Comparison of ENCODE assay signal across 8 cellular contexts in genomic region chr5:133967715-133968056, GRCh38. TPM values are rescaled to one million over a fixed set of nuclear protein-coding genes. Genes with fewer than 3 reads are reported as not detected.
DNase-seq lines count a peak whose midpoint lies in the region; ATAC-seq, FAIRE-seq and TF ChIP-seq lines count a peak whose summit lies in the region.

No MANE protein-coding gene starts in this region.

- no peak for FAIRE-seq in pancreas (lab: Jason Lieb, UNC)

- peaks cover 0 to 20% of the 10 kb centered on the region in 2 donors for H3K36me3 ChIP-seq in gastroesophageal sphincter
- H3K36me3 ChIP-seq in pancreas = peaks cover 0 to 6% (median 0%) of the 10 kb centered on the region in 3 donors

- no peaks in the 10 kb centered on the region for H3K9me3 Mint-ChIP-seq in activated B cell treated with CpG ODN at 0.5 μM for 24 hours

- ATAC-seq in activated B cell treated with CpG ODN at 0.5 μM for 24 hours (ENCODE audit: low read depth) (no peak), gastroesophageal sphincter (no peak), pancreas (peak; percentile 19 to 61 (median 34)), GM19395 (IDR thresholded peaks at IDR 0.05; ENCODE audit: unreplicated experiment) (no peak)

- POLR2A ChIA-PET in activated B cell treated with CpG ODN at 0.5 μM for 24 hours (lab: Charles Lee) = interaction anchor here (1.0 to 4.0 kb wide), 2 partner anchors 10 to 209 kb away, joined by 3 to 22 read pairs; partner anchors contain the start of gene SKP1

- TF ChIP-seq CTCF in activated B cell treated with CpG ODN at 0.5 μM for 24 hours (IDR thresholded peaks at IDR 0.05) = no peak
- TF ChIP-seq CTCF in gastroesophageal sphincter (IDR thresholded peaks at IDR 0.05) = no peak
- TF ChIP-seq CTCF in pancreas (IDR thresholded peaks at IDR 0.05) = no peak

- WGBS in gastroesophageal sphincter (ENCODE audit: low coverage in 1 of 2), 2 donors = 0 to 4% methylated on average over 6 of the region's 6 CpGs
- 0% methylated on average over 6 of the region's 6 CpGs for WGBS in pancreas, 2 donors

- H3K27ac ChIP-seq in gastroesophageal sphincter (peak overlapping the region; percentile 59 to 96 (median 94)), pancreas (peak overlapping the region in 3 of 4 donors; percentile 50 to 82 (median 73))

- H3K4me3 ChIP-seq in gastroesophageal sphincter (peak overlapping the region; percentile 60 to 82), pancreas (peak overlapping the region; percentile 64 to 78 (median 75))

- no peak for TF ChIP-seq POLR2A in gastroesophageal sphincter (IDR thresholded peaks at IDR 0.05)

- H3K4me3 Mint-ChIP-seq in activated B cell treated with CpG ODN at 0.5 μM for 24 hours = peak overlapping the region; percentile 95

- CTCF ChIA-PET in activated B cell treated with CpG ODN at 0.5 μM for 24 hours (lab: Charles Lee) = interaction anchor here (1.2 kb wide), 1 partner anchor 12 kb away, joined by 4 read pairs; no protein-coding TSS in a partner anchor

- DNase-seq in DMS 273 (lab: John Stamatoyannopoulos, UW; ENCODE audit: unreplicated experiment) (peak; percentile 36), DMS 273 treated with DMSO at 0.1 percent for 48 hours (lab: John Stamatoyannopoulos, UW) (no peak), activated B cell treated with CpG ODN at 0.5 μM for 24 hours (no peak), pancreas (no peak), NCI-H345 treated with DMSO at 0.1 percent for 48 hours (lab: John Stamatoyannopoulos, UW; ENCODE audit: unreplicated experiment) (no peak)
- no peak for DNase-seq in activated CD4-positive, CD25-positive, alpha-beta regulatory T cell (lab: John Stamatoyannopoulos, UW)

- peak overlapping the region; percentile 96 for H3K27ac Mint-ChIP-seq in activated B cell treated with CpG ODN at 0.5 μM for 24 hours

- intact Hi-C loops in activated B cell treated with CpG ODN at 0.5 μM for 24 hours (cut with micrococcal nuclease) = loop anchor here (1.0 to 5.0 kb wide), 5 partner anchors 10 to 915 kb away; partner anchors contain the start of gene HSPA4
- intact Hi-C loops in pancreas (cut with DNase I) = no loop called here

- H3K4me1 Mint-ChIP-seq in activated B cell treated with CpG ODN at 0.5 μM for 24 hours = peaks cover 64% of the 10 kb centered on the region

- H3K9me3 ChIP-seq in gastroesophageal sphincter = no peaks in the 10 kb centered on the region
- no peaks in the 10 kb centered on the region for H3K9me3 ChIP-seq in pancreas

- peaks cover 0 to 42% (median 5%) of the 10 kb centered on the region in 3 donors for H3K4me1 ChIP-seq in gastroesophageal sphincter
- H3K4me1 ChIP-seq in pancreas = peaks cover 0 to 20% (median 4%) of the 10 kb centered on the region in 3 donors

- H3K36me3 Mint-ChIP-seq in activated B cell treated with CpG ODN at 0.5 μM for 24 hours (ENCODE audit: low read depth) = peaks cover 63% of the 10 kb centered on the region

- H3K27me3 ChIP-seq in gastroesophageal sphincter (no peaks in the 10 kb centered on the region), pancreas (no peaks in the 10 kb centered on the region)

- no peak for TF ChIP-seq EP300 in gastroesophageal sphincter (IDR thresholded peaks at IDR 0.05)

- no peaks in the 10 kb centered on the region for H3K27me3 Mint-ChIP-seq in activated B cell treated with CpG ODN at 0.5 μM for 24 hours

RNA-seq across cellular contexts. Expression of gene C5orf15, which starts 0.7 kb away (rescaled TPM):
- total RNA-seq in activated B cell treated with CpG ODN at 0.5 μM for 24 hours (25.5 and 25.7 TPM in 2 replicates), gastroesophageal sphincter (10 to 100 TPM; 22.2 to 38.0 (median 23.2) TPM), pancreas (10 to 100 TPM in 3 of 6 donors, 1 to 10 TPM in 3; 6.4 to 25.4 (median 10.7) TPM)
- 10 to 100 TPM in 1 of 2 donors, 1 to 10 TPM in 1; 7.9 to 35.4 TPM for polyA plus RNA-seq in pancreas

RNA-seq across cellular contexts. Expression of gene VDAC1, which starts 37.1 kb away (rescaled TPM):
- total RNA-seq in activated B cell treated with CpG ODN at 0.5 μM for 24 hours (158 and 164 TPM in 2 replicates), gastroesophageal sphincter (100 to 1,000 TPM; 112 to 157 (median 131) TPM), pancreas (10 to 100 TPM; 41.8 to 87.8 (median 63.9) TPM)
- 10 to 100 TPM; 49.5 to 67.1 TPM for polyA plus RNA-seq in pancreas

Comparison
In these comparisons a context has a peak if more than half of its experiments do, and no peak if none do; other contexts are left out.
1. ATAC-seq: peak in pancreas (4 of 4); none in activated B cell treated with CpG ODN at 0.5 μM for 24 hours (single experiment), gastroesophageal sphincter (single experiment) and GM19395 (single experiment).